25 cellular contexts compared by ENCODE assay signal in the genomic region with DNA sequence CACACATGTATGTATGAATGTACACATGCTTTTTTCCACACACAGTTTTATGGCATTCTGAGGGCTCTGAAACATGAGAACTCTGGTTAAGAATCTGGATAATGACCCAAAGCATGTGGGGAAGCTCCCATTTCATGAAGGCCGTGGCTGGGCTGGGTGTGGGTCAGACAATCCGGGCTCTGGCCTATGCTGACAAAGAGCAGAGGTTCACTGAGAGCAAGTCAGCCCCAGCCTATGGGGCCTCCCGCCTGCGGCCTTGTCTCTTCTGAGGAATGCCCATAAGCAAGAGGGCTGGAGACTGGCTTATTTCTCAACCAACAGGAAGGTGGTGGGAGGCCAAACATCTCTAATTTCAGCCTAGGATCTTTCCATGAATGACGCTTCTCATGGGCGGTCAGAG. TPM values are rescaled to one million over a fixed set of nuclear protein-coding genes. Genes with fewer than 3 reads are reported as not detected.
"Had no signal": no experiment of that assay in that cellular context is flagged by ENCODE, and none has a peak within 500 bp of the region (broad histone marks: within the 10 kb centered on the region; RNA-seq: fewer than 3 reads in every experiment).

No MANE protein-coding gene starts in this region.

- H3K9me3 Mint-ChIP-seq: activated B cell treated with CpG ODN at 0.5 μM for 24 hours; activated CD4-positive, alpha-beta T cell treated with anti-CD3 and anti-CD28 coated beads, Interleukin-2, amount 10 ng/mL, durations not matched to agents 24 days and 14 days; activated naive CD8-positive, alpha-beta T cell treated with anti-CD3 and anti-CD28 coated beads for 36 hours; activated T-cell treated with anti-CD3 and anti-CD28 coated beads, Interleukin-2, amount 50 U/mL, for 72 hours; dendritic cell treated with granulocyte-macrophage colony-stimulating factor and Interleukin-4, amounts not matched to agents 40 ng/mL and 50 ng/mL, for 4 days; memory B cell; natural killer cell treated with Interleukin-12 subunit alpha and Interleukin-12 subunit beta and Interleukin-15 and Interleukin-18, amount 100 ng/mL, for 72 hours had no signal

- DNase-seq: activated B cell treated with CpG ODN at 0.5 μM for 24 hours; activated CD4-positive, alpha-beta T cell treated with anti-CD3 and anti-CD28 coated beads, Interleukin-2, amount 10 ng/mL, durations not matched to agents 24 days and 14 days; activated CD8-positive, alpha-beta memory T cell treated with anti-CD3 and anti-CD28 coated beads, Interleukin-2, amount 50 U/mL, for 48 hours; activated gamma-delta T cell treated with Interleukin-2 at 50 U/mL for 16 hours; activated naive CD8-positive, alpha-beta T cell treated with anti-CD3 and anti-CD28 coated beads for 36 hours; activated T-cell treated with anti-CD3 and anti-CD28 coated beads, Interleukin-2, amount 50 U/mL, for 72 hours; anterior cingulate cortex; brain microvascular endothelial cell; cerebellar nuclear complex; effector memory CD4-positive, alpha-beta T cell; heart right ventricle; nucleus accumbens; retina; small intestine; stimulated activated CD4-positive, alpha-beta T cell treated with anti-CD3 and anti-CD28 coated beads, Interleukin-4, amount 100 ng/mL, for 4 hours; stimulated activated CD8-positive, alpha-beta memory T cell treated with anti-CD3 and anti-CD28 coated beads, Interleukin-4, amount 100 ng/mL, for 48 hours; stimulated activated naive CD8-positive, alpha-beta T cell treated with anti-CD3 and anti-CD28 coated beads, Interleukin-15, Interleukin-2, amounts not matched to agents 100 U/mL and 50 U/mL, for 24 hours; T-helper 2 cell; transverse colon had no signal

- H3K4me1 Mint-ChIP-seq: activated CD4-positive, alpha-beta T cell treated with anti-CD3 and anti-CD28 coated beads, Interleukin-2, amount 10 ng/mL, durations not matched to agents 24 days and 14 days; activated naive CD8-positive, alpha-beta T cell treated with anti-CD3 and anti-CD28 coated beads for 36 hours had no signal

- H3K27ac Mint-ChIP-seq: activated B cell treated with CpG ODN at 0.5 μM for 24 hours; activated CD4-positive, alpha-beta T cell treated with anti-CD3 and anti-CD28 coated beads, Interleukin-2, amount 10 ng/mL, durations not matched to agents 24 days and 14 days; activated naive CD8-positive, alpha-beta T cell treated with anti-CD3 and anti-CD28 coated beads for 36 hours; activated T-cell treated with anti-CD3 and anti-CD28 coated beads, Interleukin-2, amount 50 U/mL, for 72 hours; dendritic cell treated with granulocyte-macrophage colony-stimulating factor and Interleukin-4, amounts not matched to agents 40 ng/mL and 50 ng/mL, for 4 days; memory B cell; natural killer cell treated with Interleukin-12 subunit alpha and Interleukin-12 subunit beta and Interleukin-15 and Interleukin-18, amount 100 ng/mL, for 72 hours had no signal

- H3K36me3 Mint-ChIP-seq: activated naive CD8-positive, alpha-beta T cell treated with anti-CD3 and anti-CD28 coated beads for 36 hours; memory B cell; natural killer cell treated with Interleukin-12 subunit alpha and Interleukin-12 subunit beta and Interleukin-15 and Interleukin-18, amount 100 ng/mL, for 72 hours had no signal

- H3K4me3 Mint-ChIP-seq: activated B cell treated with CpG ODN at 0.5 μM for 24 hours; activated CD4-positive, alpha-beta T cell treated with anti-CD3 and anti-CD28 coated beads, Interleukin-2, amount 10 ng/mL, durations not matched to agents 24 days and 14 days; activated naive CD8-positive, alpha-beta T cell treated with anti-CD3 and anti-CD28 coated beads for 36 hours; activated T-cell treated with anti-CD3 and anti-CD28 coated beads, Interleukin-2, amount 50 U/mL, for 72 hours; dendritic cell treated with granulocyte-macrophage colony-stimulating factor and Interleukin-4, amounts not matched to agents 40 ng/mL and 50 ng/mL, for 4 days; memory B cell; natural killer cell treated with Interleukin-12 subunit alpha and Interleukin-12 subunit beta and Interleukin-15 and Interleukin-18, amount 100 ng/mL, for 72 hours had no signal

- ATAC-seq: activated T-cell treated with anti-CD3 and anti-CD28 coated beads, Interleukin-2, amount 50 U/mL, for 72 hours; left lobe of liver; natural killer cell treated with Interleukin-12 subunit alpha and Interleukin-12 subunit beta and Interleukin-15 and Interleukin-18, amount 100 ng/mL, for 72 hours; stimulated activated naive CD8-positive, alpha-beta T cell treated with anti-CD3 and anti-CD28 coated beads, Interleukin-15, Interleukin-2, amounts not matched to agents 100 U/mL and 50 U/mL, for 24 hours had no signal

- H3K27me3 Mint-ChIP-seq: activated naive CD8-positive, alpha-beta T cell treated with anti-CD3 and anti-CD28 coated beads for 36 hours; dendritic cell treated with granulocyte-macrophage colony-stimulating factor and Interleukin-4, amounts not matched to agents 40 ng/mL and 50 ng/mL, for 4 days had no signal

RNA-seq across cellular contexts. Expression of gene MYH6, which starts 8.5 kb away (rescaled TPM):
- total RNA-seq: activated B cell treated with CpG ODN at 0.5 μM for 24 hours; activated naive CD8-positive, alpha-beta T cell treated with anti-CD3 and anti-CD28 coated beads for 36 hours; frontal cortex; left lobe of liver; SJSA1 had no signal

RNA-seq across cellular contexts. Expression of gene CMTM5, which starts 22.7 kb away (rescaled TPM):
- total RNA-seq: activated B cell treated with CpG ODN at 0.5 μM for 24 hours; activated CD4-positive, alpha-beta T cell treated with anti-CD3 and anti-CD28 coated beads, Interleukin-2, amount 10 ng/mL, durations not matched to agents 24 days and 14 days; activated naive CD8-positive, alpha-beta T cell treated with anti-CD3 and anti-CD28 coated beads for 36 hours; left lobe of liver; natural killer cell treated with Interleukin-12 subunit alpha and Interleukin-12 subunit beta and Interleukin-15 and Interleukin-18, amount 100 ng/mL, for 72 hours; SJSA1 had no signal

RNA-seq across cellular contexts. Expression of gene IL25, which starts 27.0 kb away (rescaled TPM):
- total RNA-seq: activated B cell treated with CpG ODN at 0.5 μM for 24 hours; activated CD4-positive, alpha-beta T cell treated with anti-CD3 and anti-CD28 coated beads, Interleukin-2, amount 10 ng/mL, durations not matched to agents 24 days and 14 days; activated naive CD8-positive, alpha-beta T cell treated with anti-CD3 and anti-CD28 coated beads for 36 hours; activated T-cell treated with anti-CD3 and anti-CD28 coated beads, Interleukin-2, amount 50 U/mL, for 72 hours; frontal cortex; left lobe of liver; natural killer cell treated with Interleukin-12 subunit alpha and Interleukin-12 subunit beta and Interleukin-15 and Interleukin-18, amount 100 ng/mL, for 72 hours; SJSA1; transverse colon had no signal

RNA-seq across cellular contexts. Expression of gene EFS, which starts 34.6 kb away (rescaled TPM):
- total RNA-seq: activated B cell treated with CpG ODN at 0.5 μM for 24 hours; activated CD4-positive, alpha-beta T cell treated with anti-CD3 and anti-CD28 coated beads, Interleukin-2, amount 10 ng/mL, durations not matched to agents 24 days and 14 days; activated naive CD8-positive, alpha-beta T cell treated with anti-CD3 and anti-CD28 coated beads for 36 hours; natural killer cell treated with Interleukin-12 subunit alpha and Interleukin-12 subunit beta and Interleukin-15 and Interleukin-18, amount 100 ng/mL, for 72 hours; SJSA1 had no signal

RNA-seq across cellular contexts. Expression of gene MYH7, which starts 35.9 kb away (rescaled TPM):
- total RNA-seq: activated B cell treated with CpG ODN at 0.5 μM for 24 hours; activated CD4-positive, alpha-beta T cell treated with anti-CD3 and anti-CD28 coated beads, Interleukin-2, amount 10 ng/mL, durations not matched to agents 24 days and 14 days; left lobe of liver; natural killer cell treated with Interleukin-12 subunit alpha and Interleukin-12 subunit beta and Interleukin-15 and Interleukin-18, amount 100 ng/mL, for 72 hours; SJSA1 had no signal
